Comparison of ENCODE assay signal across 17 cellular contexts in genomic region chr2:11589316-11589940, GRCh38. TPM values are rescaled to one million over a fixed set of nuclear protein-coding genes. Genes with fewer than 3 reads are reported as not detected.
A peak's percentile ranks its signal among the peaks of the same experiment; 100 is the strongest.
DNase-seq lines count a peak whose midpoint lies in the region; ATAC-seq, FAIRE-seq and TF ChIP-seq lines count a peak whose summit lies in the region.
"Had no signal": no experiment of that assay in that cellular context is flagged by ENCODE, and none has a peak within 500 bp of the region (broad histone marks: within the 10 kb centered on the region; RNA-seq: fewer than 3 reads in every experiment).

No MANE protein-coding gene starts in this region.

- TF ChIP-seq EP300 in K562 (IDR thresholded peaks at IDR 0.05; ENCODE audit: low read length) = no peak

- H3F3A ChIP-seq in neural progenitor cell (ENCODE audit: low read depth) = no peaks in the 10 kb centered on the region

- no peak for FAIRE-seq in K562 (lab: Jason Lieb, UNC)
- FAIRE-seq: astrocyte, islet of Langerhans had no signal

- in situ Hi-C loops in K562 (cut with MboI) = no loop called here

- TF ChIP-seq CTCF in K562 (IDR thresholded peaks at IDR 0.05 in 2 of 3, conservative IDR thresholded peaks at IDR 0.05 in 1 of 3; ENCODE audit: insufficient read depth in 2 of 3, low read depth in 1 of 3, low read length in 3 of 3) (peak; percentile 50 to 60 (median 57); a peak in 4 of 6 replicates), neural progenitor cell (IDR thresholded peaks at IDR 0.05) (peak; percentile 10)

- POLR2A ChIA-PET in K562 (lab: Yijun Ruan, JAX) = interaction anchor here (0.6 kb wide), 2 partner anchors 29 to 341 kb away, joined by 3 read pairs; no protein-coding TSS in a partner anchor

- no TSS peak for BruUV-seq in K562 (replicated peaks; lab: Mats Ljungman, UMichigan)

- H2AFZ ChIP-seq in Karpas-422 (ENCODE audit: low read length) (no peak overlapping the region), K562 (ENCODE audit: low read depth, low read length) (no peak overlapping the region), neural progenitor cell (replicated peaks) (no peak overlapping the region)

- H3K4me1 ChIP-seq in Karpas-422 (ENCODE audit: low read length) (peaks cover 12% of the 10 kb centered on the region), K562 (replicated peaks in 1 of 2; ENCODE audit: control insufficient read depth in 2 of 2, insufficient read depth in 2 of 2, low read length in 2 of 2) (peaks cover 0 to 6% of the 10 kb centered on the region in 2 experiments; a peak in 2 of 5 replicates), neural progenitor cell (no peaks in the 10 kb centered on the region)
- H3K4me1 ChIP-seq: gastrocnemius medialis had no signal

- H3K9me3 ChIP-seq in Karpas-422 (ENCODE audit: low read length) = no peaks in the 10 kb centered on the region
- H3K9me3 ChIP-seq in K562 (replicated peaks; ENCODE audit: control insufficient read depth, insufficient read depth, low read depth, low read length) = no peaks in the 10 kb centered on the region
- no peaks in the 10 kb centered on the region for H3K9me3 ChIP-seq in neural progenitor cell (ENCODE audit: low read depth)
- H3K9me3 ChIP-seq: gastrocnemius medialis, SK-N-SH had no signal

- DNase-seq in NCI-H146 (lab: John Stamatoyannopoulos, UW) = peak; percentile 9
- no peak for DNase-seq in NCI-H146 treated with DMSO at 0.1 percent for 48 hours (lab: John Stamatoyannopoulos, UW; ENCODE audit: unreplicated experiment)
- peak; percentile 68 for DNase-seq in Karpas-422
- DNase-seq in K562 (ENCODE audit: extremely low read depth in 1 of 4, low spot score in 3 of 4) = peak in 1 of 4 experiments; percentile 27
- DNase-seq in neural progenitor cell (ENCODE audit: low spot score) = no peak
- no peak for DNase-seq in NCI-H1417 treated with DMSO at 0.1 percent for 48 hours (lab: John Stamatoyannopoulos, UW)
- no peak for DNase-seq in activated T-cell treated with anti-CD3 and anti-CD28 coated beads for 4 hours
- DNase-seq in medulla oblongata (ENCODE audit: extremely low spot score) = no peak
- DNase-seq: activated gamma-delta T cell treated with Interleukin-2 at 50 U/mL for 16 hours; effector CD8-positive, alpha-beta T cell; gastrocnemius medialis; NCI-H1105 treated with DMSO at 0.1 percent for 48 hours; NCI-H524 treated with DMSO at 0.1 percent for 48 hours; SK-N-SH had no signal

- H3K9me3 Mint-ChIP-seq in neural progenitor cell = no peaks in the 10 kb centered on the region

- no peak for TF ChIP-seq POLR2A in K562 (conservative IDR thresholded peaks at IDR 0.05)

- ATAC-seq in K562 = peak; percentile 85
- ATAC-seq: gastrocnemius medialis had no signal

- CTCF ChIA-PET in K562 (lab: Yijun Ruan, JAX; ENCODE audit: low intra/inter-chr PET ratio) = interaction anchor here (1.0 kb wide), 1 partner anchor 106 kb away, joined by 3 read pairs; no protein-coding TSS in a partner anchor

- peaks cover 4% of the 10 kb centered on the region for H3K27me3 Mint-ChIP-seq in neural progenitor cell (ENCODE audit: insufficient read depth, low read depth)

- H4K20me1 ChIP-seq in Karpas-422 (ENCODE audit: insufficient read depth, low read depth, low read length) (no peaks in the 10 kb centered on the region), K562 (replicated peaks; ENCODE audit: control insufficient read depth, insufficient read depth, low read length) (peaks cover 5% of the 10 kb centered on the region), neural progenitor cell (ENCODE audit: low read depth) (peaks cover 3% of the 10 kb centered on the region)

- H3K27ac Mint-ChIP-seq in neural progenitor cell = no peak overlapping the region

- peaks cover 38% of the 10 kb centered on the region for H3K36me3 Mint-ChIP-seq in neural progenitor cell

- H3K27me3 ChIP-seq in Karpas-422 (ENCODE audit: low read length) = no peaks in the 10 kb centered on the region
- peaks cover 49 to 95% of the 10 kb centered on the region in 2 experiments for H3K27me3 ChIP-seq in K562 (ENCODE audit: control insufficient read depth in 2 of 2, insufficient read depth in 2 of 2, low read length in 2 of 2)
- H3K27me3 ChIP-seq in neural progenitor cell = no peaks in the 10 kb centered on the region
- H3K27me3 ChIP-seq: gastrocnemius medialis had no signal

- WGBS in K562 (ENCODE audit: insufficient coverage, low coverage, missing lambda C conversion rate) = 7% methylated on average over 12 of the region's 12 CpGs

- H3K9ac ChIP-seq in Karpas-422 (ENCODE audit: low read length) = no peak overlapping the region
- no peak overlapping the region for H3K9ac ChIP-seq in K562 (ENCODE audit: insufficient read depth in 1 of 2, low read depth in 2 of 2, low read length in 2 of 2)
- no peak overlapping the region for H3K9ac ChIP-seq in neural progenitor cell
- H3K9ac ChIP-seq: SK-N-SH had no signal

- intact Hi-C loops in K562 (cut with micrococcal nuclease) = loop anchor here (1.0 to 10.0 kb wide), 2 partner anchors 93 to 365 kb away; no protein-coding TSS in a partner anchor

- H3K4me3 ChIP-seq in Karpas-422 (ENCODE audit: low read length) (no peak overlapping the region), K562 (no peak overlapping the region), neural progenitor cell (no peak overlapping the region)
- H3K4me3 ChIP-seq: gastrocnemius medialis, smooth muscle cell had no signal

- no peak overlapping the region for H3K4me3 Mint-ChIP-seq in neural progenitor cell

- H3K79me2 ChIP-seq in Karpas-422 (ENCODE audit: low read length) (no peaks in the 10 kb centered on the region), K562 (ENCODE audit: control insufficient read depth, insufficient read depth, low read length) (no peaks in the 10 kb centered on the region), neural progenitor cell (ENCODE audit: low read depth) (no peaks in the 10 kb centered on the region)

- H3K9me1 ChIP-seq in K562 (ENCODE audit: control insufficient read depth, insufficient read depth, low read length) = no peaks in the 10 kb centered on the region

- peak overlapping the region; percentile 11 for H3K4me2 ChIP-seq in Karpas-422 (ENCODE audit: low read depth, low read length, poor library complexity, severe bottlenecking)
- no peak overlapping the region for H3K4me2 ChIP-seq in K562 (ENCODE audit: insufficient read depth, low read length)
- no peak overlapping the region for H3K4me2 ChIP-seq in neural progenitor cell
- H3K4me2 ChIP-seq: SK-N-SH, smooth muscle cell had no signal

- no peak overlapping the region for H3K27ac ChIP-seq in Karpas-422 (ENCODE audit: low read length)
- H3K27ac ChIP-seq in K562 (ENCODE audit: extremely low read depth, low read depth, low read length) = no peak overlapping the region
- H3K27ac ChIP-seq in neural progenitor cell = no peak overlapping the region
- H3K27ac ChIP-seq: gastrocnemius medialis had no signal

- peaks cover 3% of the 10 kb centered on the region for H3K4me1 Mint-ChIP-seq in neural progenitor cell

- H3K36me3 ChIP-seq in Karpas-422 (ENCODE audit: insufficient read depth, low read length) = no peaks in the 10 kb centered on the region
- no peaks in the 10 kb centered on the region for H3K36me3 ChIP-seq in K562 (ENCODE audit: control insufficient read depth, insufficient read depth, low read length)
- no peaks in the 10 kb centered on the region for H3K36me3 ChIP-seq in neural progenitor cell
- H3K36me3 ChIP-seq: gastrocnemius medialis had no signal

- TF ChIP-seq RAD21 in K562 (CRISPR knock-in tag; conservative IDR thresholded peaks at IDR 0.05 in 1 of 2, IDR thresholded peaks at IDR 0.05 in 1 of 2) = peak; percentile 42 to 68

- H3K9me2 ChIP-seq in Karpas-422 (replicated peaks; ENCODE audit: insufficient read depth, low read length) = no peaks in the 10 kb centered on the region
- H3K9me2 ChIP-seq: SK-N-SH had no signal

TF ChIP-seq in K562, 482 proteins besides CTCF, POLR2A, EP300 and RAD21 (continues in another document):
- TF ChIP-seq BRF1 (IDR thresholded peaks at IDR 0.05; ENCODE audit: borderline replicate concordance, extremely low read depth, insufficient read length) (no peak), NR0B1 (IDR thresholded peaks at IDR 0.05; ENCODE audit: partially characterized antibody) (no peak), ASH1L (IDR thresholded peaks at IDR 0.05; ENCODE audit: borderline replicate concordance, low read depth, partially characterized antibody) (no peak)

RNA-seq across cellular contexts. Expression of gene GREB1, which starts 55.6 kb away (rescaled TPM):
- 4.4 TPM in 2 replicates for total RNA-seq in Karpas-422 (2014; rRNA removed; shearing (Covaris generic); ENCODE audit: low replicate concordance)
- total RNA-seq in K562 (2011; cell fraction: chromatin; rRNA removed; ENCODE audit: low replicate concordance) = 0.21 and 0.90 TPM in 2 replicates
- total RNA-seq in K562 (2011; cell fraction: nucleolus; rRNA removed) = 0.33 and 1.2 TPM in 2 replicates
- total RNA-seq in K562 (2011; cell fraction: nucleoplasm; rRNA removed) = not detected in 2 replicates
- total RNA-seq in K562 (2014; rRNA removed) = 0.65 TPM in 1 of 2 replicates, not detected in the other
- 0.44 TPM in 1 of 2 replicates, not detected in the other for total RNA-seq in K562 (2014; rRNA removed; fragmentation: Illumina TruSeq; extraction: Trizol)
- total RNA-seq in K562 (2015; rRNA removed; fragmentation: Illumina TruSeq; extraction: Trizol) = 0.07 and 0.19 TPM in 2 replicates
- 0.42 and 1.3 TPM in 2 replicates for total RNA-seq in K562 (2021)
- polyA plus RNA-seq in K562 (2011; rRNA removed) = 0.07 and 0.22 TPM in 2 replicates
- polyA plus RNA-seq in K562 (2011; cell fraction: cytosol; rRNA removed) = 0.15 and 0.21 TPM in 2 replicates
- polyA plus RNA-seq in K562 (2011; cell fraction: nucleus; rRNA removed) = 0.04 and 0.13 TPM in 2 replicates
- polyA plus RNA-seq in K562 (2012) = 0.15 and 0.16 TPM in 2 replicates
- 0.07 and 0.09 TPM in 2 replicates for polyA plus RNA-seq in K562 (2014; fragmentation: Illumina TruSeq; extraction: Trizol)
- polyA plus RNA-seq in K562 (2014; fragmentation: Nextera tagmentation; extraction: Ambion mirVana) = under 1 TPM; 0.04 to 0.11 TPM
- 0.58 and 0.86 TPM in 2 replicates for polyA plus RNA-seq in K562 (2014; rRNA removed)
- not detected in 2 replicates for polyA minus RNA-seq in K562 (2011; rRNA and poly(A)+ RNA removed)
- not detected in 2 replicates for polyA minus RNA-seq in K562 (2011; cell fraction: cytosol; rRNA and poly(A)+ RNA removed)
- polyA minus RNA-seq in K562 (2011; cell fraction: nucleus; rRNA and poly(A)+ RNA removed) = not detected in 2 replicates
- total RNA-seq in neural progenitor cell (ENCODE audit: low replicate concordance) = 30.8 and 33.2 TPM in 2 replicates

Comparison
In these comparisons a context has a peak if more than half of its experiments do, and no peak if none do; other contexts are left out.
1. DNase-seq: peak in NCI-H146 (single experiment) and Karpas-422 (single experiment); none in NCI-H146 treated with DMSO at 0.1 percent for 48 hours (single experiment), neural progenitor cell (single experiment), NCI-H1417 treated with DMSO at 0.1 percent for 48 hours (single experiment), activated T-cell treated with anti-CD3 and anti-CD28 coated beads for 4 hours (single experiment) and medulla oblongata (single experiment).